ENCODE assay signal across 1 cellular context in the genomic region with DNA sequence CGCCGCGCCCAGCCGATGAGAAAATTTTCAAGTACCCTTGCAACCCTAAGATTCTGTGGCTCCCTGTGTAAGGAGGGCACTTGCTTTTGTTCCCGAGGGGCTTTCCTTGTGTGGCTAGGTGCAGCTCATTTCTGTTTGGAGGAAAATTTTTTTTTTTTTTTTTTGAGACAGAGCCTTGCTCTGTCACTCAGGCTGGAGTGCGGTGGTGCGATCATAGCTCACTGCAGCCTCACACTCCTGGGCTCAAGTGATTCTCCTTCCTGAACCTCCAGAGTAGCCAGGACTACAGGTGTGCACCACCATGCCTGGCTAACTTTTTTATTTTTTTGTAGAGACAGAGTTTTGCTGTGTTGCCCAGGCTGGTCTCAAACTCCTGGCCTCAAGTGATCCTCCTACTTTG.
TF ChIP-seq lines count a peak whose summit lies in the region.

No MANE protein-coding gene starts in this region.

TF ChIP-seq in GM12878, 131 proteins besides CTCF, POLR2A, EP300 and RAD21:
- TF ChIP-seq, protein P1, sequence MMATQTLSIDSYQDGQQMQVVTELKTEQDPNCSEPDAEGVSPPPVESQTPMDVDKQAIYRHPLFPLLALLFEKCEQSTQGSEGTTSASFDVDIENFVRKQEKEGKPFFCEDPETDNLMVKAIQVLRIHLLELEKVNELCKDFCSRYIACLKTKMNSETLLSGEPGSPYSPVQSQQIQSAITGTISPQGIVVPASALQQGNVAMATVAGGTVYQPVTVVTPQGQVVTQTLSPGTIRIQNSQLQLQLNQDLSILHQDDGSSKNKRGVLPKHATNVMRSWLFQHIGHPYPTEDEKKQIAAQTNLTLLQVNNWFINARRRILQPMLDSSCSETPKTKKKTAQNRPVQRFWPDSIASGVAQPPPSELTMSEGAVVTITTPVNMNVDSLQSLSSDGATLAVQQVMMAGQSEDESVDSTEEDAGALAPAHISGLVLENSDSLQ (IDR thresholded peaks at IDR 0.05), result peak; percentile 88
- TF ChIP-seq, protein P2, sequence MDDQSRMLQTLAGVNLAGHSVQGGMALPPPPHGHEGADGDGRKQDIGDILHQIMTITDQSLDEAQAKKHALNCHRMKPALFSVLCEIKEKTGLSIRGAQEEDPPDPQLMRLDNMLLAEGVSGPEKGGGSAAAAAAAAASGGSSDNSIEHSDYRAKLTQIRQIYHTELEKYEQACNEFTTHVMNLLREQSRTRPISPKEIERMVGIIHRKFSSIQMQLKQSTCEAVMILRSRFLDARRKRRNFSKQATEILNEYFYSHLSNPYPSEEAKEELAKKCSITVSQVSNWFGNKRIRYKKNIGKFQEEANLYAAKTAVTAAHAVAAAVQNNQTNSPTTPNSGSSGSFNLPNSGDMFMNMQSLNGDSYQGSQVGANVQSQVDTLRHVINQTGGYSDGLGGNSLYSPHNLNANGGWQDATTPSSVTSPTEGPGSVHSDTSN (IDR thresholded peaks at IDR 0.05; ENCODE audit: insufficient replicate concordance, low read depth, low read length), result peak; percentile 62
